In genomic region chr13:29362849-29363604, GRCh38 we compare ENCODE assay signal across 8 cellular contexts.
DNase-seq lines count a peak whose midpoint lies in the region; ATAC-seq and TF ChIP-seq lines count a peak whose summit lies in the region.

No MANE protein-coding gene starts in this region.

- H4K20me1 ChIP-seq in PC-9 (ENCODE audit: insufficient read depth), result no peaks in the 10 kb centered on the region

- no peaks in the 10 kb centered on the region for H3K4me1 ChIP-seq in PC-9 (replicated peaks; ENCODE audit: insufficient read depth)
- H3K4me1 ChIP-seq in right cardiac atrium (ENCODE audit: control insufficient read depth, insufficient read depth, low read length), result no peaks in the 10 kb centered on the region
- H3K4me1 ChIP-seq in gastrocnemius medialis, result no peaks in the 10 kb centered on the region

- in situ Hi-C loops in gastrocnemius medialis (cut with MboI; ENCODE audit: low sequenced_read_pairs in 4 of 4), result no loop called here

- 8% methylated on average over 6 of the region's 6 CpGs for WGBS in right cardiac atrium

- peak; percentile 66 for DNase-seq in DMS53 treated with DMSO at 0.1 percent for 48 hours (lab: John Stamatoyannopoulos, UW; ENCODE audit: unreplicated experiment)
- DNase-seq in HL-60 (ENCODE audit: low read depth in 1 of 2, low spot score in 1 of 2), result peak; percentile 33 to 48
- DNase-seq in PC-9, result peak in 1 of 2 experiments; percentile 6
- DNase-seq in anterior cingulate cortex (lab: John Stamatoyannopoulos, UW), result peak in 46 of 58 donors; percentile 2 to 66 (median 17)
- peak in 1 of 3 donors; percentile 15 for DNase-seq in right cardiac atrium
- DNase-seq in gastrocnemius medialis, result no peak
- no peak for DNase-seq in NCI-H226

- TF ChIP-seq POLR2A in gastrocnemius medialis (IDR thresholded peaks at IDR 0.05), result no peak

- H3K9me3 ChIP-seq in PC-9 (ENCODE audit: insufficient read depth, low read depth), result no peaks in the 10 kb centered on the region
- no peaks in the 10 kb centered on the region for H3K9me3 ChIP-seq in right cardiac atrium (ENCODE audit: control insufficient read depth, low read length)
- no peaks in the 10 kb centered on the region for H3K9me3 ChIP-seq in gastrocnemius medialis

- POLR2A ChIA-PET in PC-9 (lab: Charles Lee; ENCODE audit: unreplicated experiment), result no interaction called here

- no peaks in the 10 kb centered on the region for H3K36me3 ChIP-seq in PC-9 (ENCODE audit: low read depth)
- H3K36me3 ChIP-seq in gastrocnemius medialis, result no peaks in the 10 kb centered on the region

- H3K4me2 ChIP-seq in PC-9, result no peak overlapping the region

- H3K4me3 ChIP-seq in HL-60 (replicated peaks; ENCODE audit: insufficient read depth, low read length) (no peak overlapping the region), PC-9 (no peak overlapping the region), right cardiac atrium (ENCODE audit: low read length) (no peak overlapping the region), gastrocnemius medialis (no peak overlapping the region)

- no peaks in the 10 kb centered on the region for H3F3A ChIP-seq in PC-9 (ENCODE audit: insufficient read depth, low read depth)

- no peak overlapping the region for H2AFZ ChIP-seq in PC-9

- CTCF ChIA-PET in PC-9 (lab: Charles Lee), result no interaction called here

- no TSS peak for BruUV-seq in PC-9 (replicated peaks; lab: Mats Ljungman, UMichigan)

- no peak overlapping the region for H3K27ac ChIP-seq in HL-60 (replicated peaks)
- no peak overlapping the region for H3K27ac ChIP-seq in PC-9
- H3K27ac ChIP-seq in right cardiac atrium (ENCODE audit: low read length), result no peak overlapping the region
- no peak overlapping the region for H3K27ac ChIP-seq in gastrocnemius medialis

- ATAC-seq in GM19438 (IDR thresholded peaks at IDR 0.05; ENCODE audit: low read depth, unreplicated experiment) (peak; percentile 85), right cardiac atrium (peak; percentile 88 to 93), gastrocnemius medialis (no peak)

- TF ChIP-seq CTCF in HL-60 (IDR thresholded peaks at IDR 0.05; ENCODE audit: insufficient read depth, low read length) (peak; percentile 100), PC-9 (conservative IDR thresholded peaks at IDR 0.05) (peak; percentile 84), gastrocnemius medialis (IDR thresholded peaks at IDR 0.05 in 4 of 5, conservative IDR thresholded peaks at IDR 0.05 in 1 of 5) (peak in 4 of 5 experiments; percentile 29 to 66 (median 40))

- intact Hi-C loops in PC-9 (cut with micrococcal nuclease; ENCODE audit: unreplicated experiment) (loop anchor here (10.0 kb wide), 2 partner anchors 558 to 1998 kb away; no protein-coding TSS in a partner anchor), right cardiac atrium (cut with DNase I) (loop anchor here (5.0 to 10.0 kb wide), 2 partner anchors 538 to 546 kb away; partner anchors contain the start of gene MTUS2 (in 1 of the 4)), gastrocnemius medialis (cut with DNase I; ENCODE audit: low total_unique reads) (no loop called here)

- H3K79me2 ChIP-seq in PC-9 (ENCODE audit: low read depth), result no peaks in the 10 kb centered on the region

- H3K9me2 ChIP-seq in PC-9 (ENCODE audit: insufficient read depth), result no peaks in the 10 kb centered on the region

- peaks cover 2% of the 10 kb centered on the region for H3K27me3 ChIP-seq in HL-60 (ENCODE audit: insufficient read depth, poor library complexity, severe bottlenecking)
- H3K27me3 ChIP-seq in PC-9 (ENCODE audit: insufficient read depth, low read depth), result peaks cover 52% of the 10 kb centered on the region
- H3K27me3 ChIP-seq in right cardiac atrium (ENCODE audit: control insufficient read depth, insufficient read depth), result no peaks in the 10 kb centered on the region
- H3K27me3 ChIP-seq in gastrocnemius medialis, result no peaks in the 10 kb centered on the region

Comparison
In these comparisons a context has a peak if more than half of its experiments do, and no peak if none do; other contexts are left out.
1. DNase-seq: peak in DMS53 treated with DMSO at 0.1 percent for 48 hours (single experiment), HL-60 (2 of 2) and anterior cingulate cortex (46 of 58); none in gastrocnemius medialis (0 of 2) and NCI-H226 (single experiment).
2. ATAC-seq: peak in GM19438 (single experiment) and right cardiac atrium (2 of 2); none in gastrocnemius medialis (0 of 2).
3. CTCF ChIP-seq: peak in every context shown above with its lines; median percentile 100 in HL-60; 84 in PC-9; 40 in gastrocnemius medialis.